Comparison of ENCODE assay signal across 9 cellular contexts in genomic region chr2:150167711-150168110, GRCh38.
A peak's percentile ranks its signal among the peaks of the same experiment; 100 is the strongest.
DNase-seq lines count a peak whose midpoint lies in the region; ATAC-seq and TF ChIP-seq lines count a peak whose summit lies in the region.
"Had no signal": no experiment of that assay in that cellular context is flagged by ENCODE, and none has a peak within 500 bp of the region (broad histone marks: within the 10 kb centered on the region; RNA-seq: fewer than 3 reads in every experiment).

No MANE protein-coding gene starts in this region.

- ATAC-seq in GM21576 (IDR thresholded peaks at IDR 0.05; ENCODE audit: unreplicated experiment) (peak; percentile 86), HG03565 (IDR thresholded peaks at IDR 0.05; ENCODE audit: unreplicated experiment) (peak; percentile 100)

- TF ChIP-seq CTCF in epithelial cell of esophagus (IDR thresholded peaks at IDR 0.05; ENCODE audit: insufficient read depth, low read depth, low read length, missing control alignments) = no peak

- DNase-seq in GM03348 (ENCODE audit: low spot score) (peak; percentile 67), epithelial cell of esophagus (ENCODE audit: low read depth) (peak; percentile 46), OCI-M2 (lab: John Stamatoyannopoulos, UW; ENCODE audit: unreplicated experiment) (no peak), NCI-H1048 (lab: John Stamatoyannopoulos, UW) (no peak), NOMO-1 treated with DMSO at 0.1 percent for 48 hours (lab: John Stamatoyannopoulos, UW; ENCODE audit: unreplicated experiment) (no peak), DMS153 (lab: John Stamatoyannopoulos, UW) (no peak)

- H3K4me3 ChIP-seq in epithelial cell of esophagus (ENCODE audit: low read length) = no peak overlapping the region
- H3K4me3 ChIP-seq: SJCRH30 had no signal

Comparison
In these comparisons a context has a peak if more than half of its experiments do, and no peak if none do; other contexts are left out.
1. DNase-seq: peak in GM03348 (single experiment) and epithelial cell of esophagus (single experiment); none in OCI-M2 (single experiment), NCI-H1048 (single experiment), NOMO-1 treated with DMSO at 0.1 percent for 48 hours (single experiment) and DMS153 (single experiment).